Comparison of ENCODE assay signal across 1 cellular context in the genomic region with DNA sequence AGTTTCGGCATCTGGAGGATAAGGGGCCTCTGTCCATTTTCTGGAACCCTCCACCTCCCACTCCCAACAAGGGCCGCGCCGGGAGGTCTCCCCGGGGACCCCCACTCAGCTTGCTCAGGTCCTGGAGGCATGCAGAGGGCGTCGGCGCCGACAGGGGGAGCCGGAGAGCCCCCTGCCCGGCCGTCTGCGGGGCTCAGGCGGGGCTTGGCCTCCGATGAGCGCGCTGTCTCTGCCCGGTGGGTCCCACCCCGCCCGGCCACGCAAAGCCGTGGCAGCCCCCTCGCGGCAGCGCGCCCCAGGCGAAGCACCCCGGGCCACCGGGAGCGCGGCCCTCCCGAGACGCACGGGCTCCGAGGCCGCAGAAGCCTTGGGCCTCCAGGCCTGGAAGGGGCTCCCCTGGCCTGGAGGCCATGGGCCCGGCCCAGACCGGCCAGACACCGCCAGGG.
TF ChIP-seq lines count a peak whose summit lies in the region.

No MANE protein-coding gene starts in this region.

TF ChIP-seq in HepG2, 621 proteins besides CTCF, POLR2A, EP300 and RAD21 (continued from another document):
- TF ChIP-seq ZNF556 (CRISPR knock-in tag; IDR thresholded peaks at IDR 0.05; ENCODE audit: borderline replicate concordance) (no peak), FOXJ3 (CRISPR knock-in tag; IDR thresholded peaks at IDR 0.05; ENCODE audit: borderline replicate concordance) (no peak), ZFP41 (CRISPR knock-in tag; IDR thresholded peaks at IDR 0.05; ENCODE audit: borderline replicate concordance) (no peak), ZNF777 (CRISPR knock-in tag; IDR thresholded peaks at IDR 0.05) (peak; percentile 77)
